ENCODE assay signal across 36 cellular contexts in the genomic region with DNA sequence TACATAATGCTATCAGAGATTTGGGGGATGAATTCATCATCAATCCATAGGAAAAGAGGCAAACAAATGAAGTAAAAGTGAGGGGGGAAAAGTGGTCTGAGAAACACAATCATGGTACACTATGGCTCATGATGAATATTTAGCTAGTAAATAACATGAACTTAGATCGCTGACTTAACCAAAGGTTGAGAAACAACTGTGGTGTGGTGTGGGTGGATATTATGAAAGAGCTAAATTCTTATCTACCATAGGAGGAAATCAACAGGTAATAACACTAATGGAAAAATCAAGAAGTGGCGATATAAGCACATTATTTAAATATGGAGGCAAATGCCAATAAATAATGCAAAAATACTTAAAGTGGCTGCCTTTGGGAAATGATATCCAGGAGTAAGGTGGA. TPM values are rescaled to one million over a fixed set of nuclear protein-coding genes. Genes with fewer than 3 reads are reported as not detected.
"Had no signal": no experiment of that assay in that cellular context is flagged by ENCODE, and none has a peak within 500 bp of the region (broad histone marks: within the 10 kb centered on the region; RNA-seq: fewer than 3 reads in every experiment).

No MANE protein-coding gene starts in this region.

- ATAC-seq: activated naive CD8-positive, alpha-beta T cell treated with anti-CD3 and anti-CD28 coated beads, Interleukin-2, amount 50 U/mL, for 24 hours; Right ventricle myocardium inferior; SK-N-SH treated with all-trans-retinoic acid at 6 μM for 48 hours; T-cell; T-helper 17 cell had no signal

- H3K4me3 ChIP-seq: PC-9 had no signal

- H3K27ac ChIP-seq: brain microvascular endothelial cell, PC-9, RWPE1, VCaP had no signal

- DNase-seq: activated B cell treated with CpG ODN at 0.5 μM for 24 hours; activated CD4-positive, alpha-beta memory T cell treated with anti-CD3 and anti-CD28 coated beads for 36 hours; activated CD4-positive, alpha-beta T cell treated with anti-CD3 and anti-CD28 coated beads for 4 hours; activated CD4-positive, alpha-beta T cell treated with anti-CD3 and anti-CD28 coated beads, Interleukin-2, amount 50 U/mL, for 1 hour; activated CD4-positive, CD25-positive, alpha-beta regulatory T cell treated with anti-CD3 and anti-CD28 coated beads, Interleukin-2, amount 50 U/mL, for 72 hours; activated CD8-positive, alpha-beta memory T cell treated with anti-CD3 and anti-CD28 coated beads, Interleukin-2, amount 50 U/mL, for 4 hours; activated effector memory CD4-positive, alpha-beta T cell treated with Interleukin-2 at 50 U/mL for 16 hours; activated naive CD4-positive, alpha-beta T cell treated with anti-CD3 and anti-CD28 coated beads, Interleukin-2, amount 10 ng/mL, durations not matched to agents 7 days and 5 days; activated naive CD8-positive, alpha-beta T cell treated with anti-CD3 and anti-CD28 coated beads, Interleukin-2, amount 50 U/mL, for 24 hours; activated T-cell treated with anti-CD3 and anti-CD28 coated beads for 4 hours; activated T-cell treated with anti-CD3 and anti-CD28 coated beads, Interleukin-2, amount 50 U/mL, for 48 hours; amniotic stem cell; aorta; brain microvascular endothelial cell; central memory CD4-positive, alpha-beta T cell; Karpas-422; NCI-H1105; NCI-H1417 treated with DMSO at 0.1 percent for 48 hours; NCI-H187 treated with DMSO at 0.1 percent for 48 hours; NCI-H2081 treated with DMSO at 0.1 percent for 48 hours; NCI-H345; NCI-H524 treated with DMSO at 0.1 percent for 48 hours; PC-9; SIG-M5; T-cell; T-helper 17 cell; T-helper 9 cell had no signal

RNA-seq across cellular contexts. Expression of a gene that starts 34.7 kb away (rescaled TPM):
- total RNA-seq: activated B cell treated with CpG ODN at 0.5 μM for 24 hours; activated CD4-positive, alpha-beta memory T cell treated with anti-CD3 and anti-CD28 coated beads for 36 hours; aorta; cerebellum; MCF 10A; NCI-H460; OCI-LY7; PC-9; Right ventricle myocardium inferior; SK-MEL-5; T-cell; T-helper 17 cell had no signal
